Comparison of ENCODE assay signal across 11 cellular contexts in the genomic region with DNA sequence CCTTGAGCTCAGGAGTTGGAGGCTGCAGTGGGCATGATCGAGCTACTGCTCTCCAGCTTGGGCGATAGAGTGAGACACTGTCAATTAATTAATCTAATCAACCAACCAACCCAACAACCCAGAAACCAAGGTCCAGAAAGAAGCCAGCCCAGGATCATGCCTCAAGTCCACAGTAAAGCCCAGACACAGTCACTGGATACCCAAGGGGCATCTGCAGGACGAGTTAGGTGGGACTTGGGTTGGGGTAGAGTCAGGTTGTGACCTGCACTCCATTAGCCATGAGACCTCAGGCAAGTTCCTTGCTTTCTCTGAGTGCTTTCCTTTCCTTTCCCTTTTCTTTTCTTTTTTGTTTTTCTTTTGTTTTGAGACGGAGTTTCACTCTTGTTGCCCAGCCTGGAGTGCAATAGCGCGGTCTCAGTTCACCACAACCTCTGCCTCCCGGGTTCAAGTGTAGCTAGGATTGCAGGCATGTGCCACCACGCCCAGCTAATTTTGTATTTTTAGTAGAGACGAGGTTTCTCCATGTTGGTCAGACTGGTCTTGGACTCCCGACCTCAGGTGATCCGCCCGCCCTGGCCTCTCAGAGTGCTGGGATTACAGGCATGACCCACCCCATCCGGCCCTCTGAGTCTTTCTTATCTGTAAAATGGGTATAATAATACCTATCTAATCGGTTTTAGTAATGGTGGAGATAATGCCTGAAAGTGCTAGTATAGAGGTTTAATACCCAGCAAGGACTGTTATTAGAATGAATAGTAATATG. TPM values are rescaled to one million over a fixed set of nuclear protein-coding genes. Genes with fewer than 3 reads are reported as not detected.
DNase-seq lines count a peak whose midpoint lies in the region; ATAC-seq, FAIRE-seq and TF ChIP-seq lines count a peak whose summit lies in the region.
"Had no signal": no experiment of that assay in that cellular context is flagged by ENCODE, and none has a peak within 500 bp of the region (broad histone marks: within the 10 kb centered on the region; RNA-seq: fewer than 3 reads in every experiment).

No MANE protein-coding gene starts in this region.

- H3K4me1 ChIP-seq in PC-9 (replicated peaks; ENCODE audit: insufficient read depth), result no peaks in the 10 kb centered on the region
- peaks cover 5% of the 10 kb centered on the region for H3K4me1 ChIP-seq in endothelial cell of umbilical vein (ENCODE audit: control insufficient read depth, extremely low read depth, insufficient read depth, low read length)

- DNase-seq in activated T-cell treated with anti-CD3 and anti-CD28 coated beads, Interleukin-2, amount 50 U/mL, for 24 hours, result no peak
- no peak for DNase-seq in activated T-cell treated with anti-CD3 and anti-CD28 coated beads, Interleukin-2, amount 50 U/mL, for 1 hour
- DNase-seq in PC-9 (no peak), endothelial cell of umbilical vein (ENCODE audit: low read depth, low spot score) (no peak), HuH-7 (ENCODE audit: low spot score) (no peak)
- DNase-seq in stimulated activated effector memory CD8-positive, alpha-beta T cell treated with anti-CD3 and anti-CD28 coated beads, Interleukin-12 subunit alpha, Interleukin-12 subunit beta, amount 100 ng/mL, for 72 hours (ENCODE audit: low spot score in 2 of 2), result no peak
- DNase-seq: amniotic stem cell; stimulated activated CD4-positive, alpha-beta T cell treated with anti-CD3 and anti-CD28 coated beads, Interleukin-2, amount 100 ng/mL, for 24 hours had no signal

- POLR2A ChIA-PET in PC-9 (lab: Charles Lee; ENCODE audit: unreplicated experiment) (no interaction called here), endothelial cell of umbilical vein (lab: Charles Lee) (no interaction called here)

- TF ChIP-seq POLR2A in endothelial cell of umbilical vein (IDR thresholded peaks at IDR 0.05; ENCODE audit: low read depth, low read length), result no peak

- H3K9me2 ChIP-seq in PC-9 (ENCODE audit: insufficient read depth), result no peaks in the 10 kb centered on the region

- dilution Hi-C loops in endothelial cell of umbilical vein (cut with MboI; ENCODE audit: extremely low pct_ligation_motif_present, low sequenced_read_pairs), result no loop called here

- no peak for ATAC-seq in stimulated activated effector memory CD8-positive, alpha-beta T cell treated with anti-CD3 and anti-CD28 coated beads, Interleukin-12 subunit alpha, Interleukin-12 subunit beta, amount 100 ng/mL, for 72 hours
- no peak for ATAC-seq in SK-N-SH treated with all-trans-retinoic acid at 6 μM for 48 hours
- ATAC-seq in GM18907 (IDR thresholded peaks at IDR 0.05; ENCODE audit: unreplicated experiment), result no peak

- H3K27me3 ChIP-seq in PC-9 (ENCODE audit: insufficient read depth, low read depth), result no peaks in the 10 kb centered on the region
- no peaks in the 10 kb centered on the region for H3K27me3 ChIP-seq in endothelial cell of umbilical vein (ENCODE audit: control insufficient read depth in 2 of 2, insufficient read depth in 2 of 2, low read length in 2 of 2)

- H3K79me2 ChIP-seq in PC-9 (ENCODE audit: low read depth) (peaks cover 10% of the 10 kb centered on the region), endothelial cell of umbilical vein (ENCODE audit: control insufficient read depth, insufficient read depth, low read length) (peaks cover 10% of the 10 kb centered on the region)

- peaks cover 18% of the 10 kb centered on the region for H3K36me3 Mint-ChIP-seq in activated T-cell treated with anti-CD3 and anti-CD28 coated beads, Interleukin-2, amount 50 U/mL, for 24 hours (ENCODE audit: low read depth)
- H3K36me3 Mint-ChIP-seq in stimulated activated effector memory CD8-positive, alpha-beta T cell treated with anti-CD3 and anti-CD28 coated beads, Interleukin-12 subunit alpha, Interleukin-12 subunit beta, amount 100 ng/mL, for 72 hours, result no peaks in the 10 kb centered on the region

- TF ChIP-seq CTCF in PC-9 (conservative IDR thresholded peaks at IDR 0.05) (no peak), endothelial cell of umbilical vein (IDR thresholded peaks at IDR 0.05; ENCODE audit: extremely low read depth in 1 of 2, insufficient read depth in 1 of 2, low read depth in 1 of 2, low read length in 2 of 2) (no peak)

- H3K9me3 ChIP-seq in PC-9 (ENCODE audit: insufficient read depth, low read depth), result no peaks in the 10 kb centered on the region
- H3K9me3 ChIP-seq in endothelial cell of umbilical vein (replicated peaks; ENCODE audit: control insufficient read depth, insufficient read depth, low read length), result no peaks in the 10 kb centered on the region
- H3K9me3 ChIP-seq: neutrophil had no signal

- peaks cover 20% of the 10 kb centered on the region; the same call in 1 of the 2 replicates for H3F3A ChIP-seq in PC-9 (ENCODE audit: insufficient read depth, low read depth)

- H3K4me1 Mint-ChIP-seq in activated T-cell treated with anti-CD3 and anti-CD28 coated beads, Interleukin-2, amount 50 U/mL, for 24 hours (ENCODE audit: low read depth), result peaks cover 25% of the 10 kb centered on the region
- H3K4me1 Mint-ChIP-seq in stimulated activated effector memory CD8-positive, alpha-beta T cell treated with anti-CD3 and anti-CD28 coated beads, Interleukin-12 subunit alpha, Interleukin-12 subunit beta, amount 100 ng/mL, for 72 hours, result peaks cover 19% of the 10 kb centered on the region

- H3K9me1 ChIP-seq in endothelial cell of umbilical vein (replicated peaks; ENCODE audit: control insufficient read depth, extremely low read depth, insufficient read depth, low read length), result no peaks in the 10 kb centered on the region

- peak overlapping the region; percentile 6 for H3K4me3 Mint-ChIP-seq in activated T-cell treated with anti-CD3 and anti-CD28 coated beads, Interleukin-2, amount 50 U/mL, for 24 hours
- H3K4me3 Mint-ChIP-seq in stimulated activated effector memory CD8-positive, alpha-beta T cell treated with anti-CD3 and anti-CD28 coated beads, Interleukin-12 subunit alpha, Interleukin-12 subunit beta, amount 100 ng/mL, for 72 hours, result peak overlapping the region; percentile 34

- intact Hi-C loops in PC-9 (cut with micrococcal nuclease; ENCODE audit: unreplicated experiment) (no loop called here), endothelial cell of umbilical vein (cut with micrococcal nuclease) (no loop called here)

- H3K27ac ChIP-seq in PC-9 (no peak overlapping the region), endothelial cell of umbilical vein (ENCODE audit: insufficient read depth, low read depth, low read length) (no peak overlapping the region)
- H3K27ac ChIP-seq: neutrophil had no signal

- H3K36me3 ChIP-seq in PC-9 (ENCODE audit: low read depth) (no peaks in the 10 kb centered on the region), endothelial cell of umbilical vein (ENCODE audit: control insufficient read depth in 2 of 2, extremely low read depth in 1 of 2, insufficient read depth in 2 of 2, low read length in 2 of 2) (no peaks in the 10 kb centered on the region)

- H3K4me3 ChIP-seq in PC-9 (no peak overlapping the region), endothelial cell of umbilical vein (replicated peaks in 1 of 3; ENCODE audit: insufficient read depth in 1 of 3, low read depth in 1 of 3, low read length in 3 of 3) (no peak overlapping the region)

- no peaks in the 10 kb centered on the region for H3K27me3 Mint-ChIP-seq in activated T-cell treated with anti-CD3 and anti-CD28 coated beads, Interleukin-2, amount 50 U/mL, for 24 hours

- CTCF ChIA-PET in PC-9 (lab: Charles Lee), result interaction anchor here (1.6 kb wide), 1 partner anchor 17 kb away, joined by 4 read pairs; no protein-coding TSS in a partner anchor
- CTCF ChIA-PET in endothelial cell of umbilical vein (lab: Charles Lee), result interaction anchor here (0.8 to 1.3 kb wide), 4 partner anchors 9 to 130 kb away, joined by 3 read pairs; no protein-coding TSS in a partner anchor

- no peak overlapping the region for H3K27ac Mint-ChIP-seq in activated T-cell treated with anti-CD3 and anti-CD28 coated beads, Interleukin-2, amount 50 U/mL, for 24 hours
- no peak overlapping the region for H3K27ac Mint-ChIP-seq in stimulated activated effector memory CD8-positive, alpha-beta T cell treated with anti-CD3 and anti-CD28 coated beads, Interleukin-12 subunit alpha, Interleukin-12 subunit beta, amount 100 ng/mL, for 72 hours

- no peaks in the 10 kb centered on the region for H3K9me3 Mint-ChIP-seq in activated T-cell treated with anti-CD3 and anti-CD28 coated beads, Interleukin-2, amount 50 U/mL, for 24 hours
- no peaks in the 10 kb centered on the region for H3K9me3 Mint-ChIP-seq in stimulated activated effector memory CD8-positive, alpha-beta T cell treated with anti-CD3 and anti-CD28 coated beads, Interleukin-12 subunit alpha, Interleukin-12 subunit beta, amount 100 ng/mL, for 72 hours

- H4K20me1 ChIP-seq in PC-9 (ENCODE audit: insufficient read depth) (no peaks in the 10 kb centered on the region), endothelial cell of umbilical vein (replicated peaks; ENCODE audit: control insufficient read depth, extremely low read depth, insufficient read depth, low read length) (no peaks in the 10 kb centered on the region)

- H3K4me2 ChIP-seq in PC-9, result peak overlapping the region; percentile 40; the same call in 1 of the 2 replicates
- peak overlapping the region; percentile 42 for H3K4me2 ChIP-seq in endothelial cell of umbilical vein (ENCODE audit: insufficient read depth, low read length)

- BruUV-seq in PC-9 (replicated peaks; lab: Mats Ljungman, UMichigan), result no TSS peak
- BruUV-seq in endothelial cell of umbilical vein (replicated peaks; lab: Mats Ljungman, UMichigan), result no TSS peak

- no peak overlapping the region for H2AFZ ChIP-seq in PC-9
- H2AFZ ChIP-seq in endothelial cell of umbilical vein (ENCODE audit: low read depth, low read length), result no peak overlapping the region

- no peak for FAIRE-seq in endothelial cell of umbilical vein (lab: Jason Lieb, UNC)

- H3K9ac ChIP-seq in endothelial cell of umbilical vein (replicated peaks; ENCODE audit: extremely low read depth, insufficient read depth, low read length), result no peak overlapping the region

RNA-seq across cellular contexts. Expression of gene HSD17B1, which starts 3.5 kb away (rescaled TPM):
- total RNA-seq in PC-9 (2021) (0.90 and 1.3 TPM in 2 replicates), endothelial cell of umbilical vein (0.62 and 1.0 TPM in 2 replicates)
- 0.22 and 0.41 TPM in 2 replicates for polyA plus RNA-seq in endothelial cell of umbilical vein
- polyA plus RNA-seq in endothelial cell of umbilical vein (2011; cell fraction: cytosol; rRNA removed), result 0.05 and 0.20 TPM in 2 replicates
- polyA plus RNA-seq in endothelial cell of umbilical vein (2011; cell fraction: nucleus; rRNA removed), result 0.59 and 0.63 TPM in 2 replicates
- 1.0 and 1.2 TPM in 2 replicates for polyA plus RNA-seq in endothelial cell of umbilical vein (2012)
- 0.17 and 0.19 TPM in 2 replicates for polyA minus RNA-seq in endothelial cell of umbilical vein
- 1.0 TPM for polyA minus RNA-seq in endothelial cell of umbilical vein (2011; cell fraction: cytosol; rRNA and poly(A)+ RNA removed)
- 0.43 and 0.77 TPM in 2 replicates for polyA minus RNA-seq in endothelial cell of umbilical vein (2011; cell fraction: nucleus; rRNA and poly(A)+ RNA removed)

RNA-seq across cellular contexts. Expression of gene COASY, which starts 12.8 kb away (rescaled TPM):
- total RNA-seq in PC-9 (2021) (133 and 152 TPM in 2 replicates), endothelial cell of umbilical vein (69.2 and 77.7 TPM in 2 replicates)
- 39.6 and 52.6 TPM in 2 replicates for polyA plus RNA-seq in endothelial cell of umbilical vein
- 36.3 and 42.7 TPM in 2 replicates for polyA plus RNA-seq in endothelial cell of umbilical vein (2011; cell fraction: cytosol; rRNA removed)
- polyA plus RNA-seq in endothelial cell of umbilical vein (2011; cell fraction: nucleus; rRNA removed), result 78.2 and 90.7 TPM in 2 replicates
- polyA plus RNA-seq in endothelial cell of umbilical vein (2012), result 63.2 and 68.4 TPM in 2 replicates
- polyA minus RNA-seq in endothelial cell of umbilical vein, result 26.1 and 32.6 TPM in 2 replicates
- 56.5 TPM for polyA minus RNA-seq in endothelial cell of umbilical vein (2011; cell fraction: cytosol; rRNA and poly(A)+ RNA removed)
- polyA minus RNA-seq in endothelial cell of umbilical vein (2011; cell fraction: nucleus; rRNA and poly(A)+ RNA removed), result 21.0 and 25.9 TPM in 2 replicates

RNA-seq across cellular contexts. Expression of gene NAGLU, which starts 13.1 kb away (rescaled TPM):
- 18.2 and 20.6 TPM in 2 replicates for total RNA-seq in PC-9 (2021)
- total RNA-seq in endothelial cell of umbilical vein, result 40.2 and 50.2 TPM in 2 replicates
- 54.2 and 66.8 TPM in 2 replicates for polyA plus RNA-seq in endothelial cell of umbilical vein
- polyA plus RNA-seq in endothelial cell of umbilical vein (2011; cell fraction: cytosol; rRNA removed), result 22.6 and 31.6 TPM in 2 replicates
- 70.4 and 73.2 TPM in 2 replicates for polyA plus RNA-seq in endothelial cell of umbilical vein (2011; cell fraction: nucleus; rRNA removed)
- 23.1 and 31.3 TPM in 2 replicates for polyA plus RNA-seq in endothelial cell of umbilical vein (2012)
- 21.5 and 21.8 TPM in 2 replicates for polyA minus RNA-seq in endothelial cell of umbilical vein
- polyA minus RNA-seq in endothelial cell of umbilical vein (2011; cell fraction: cytosol; rRNA and poly(A)+ RNA removed), result 7.8 TPM
- polyA minus RNA-seq in endothelial cell of umbilical vein (2011; cell fraction: nucleus; rRNA and poly(A)+ RNA removed), result 22.9 and 30.1 TPM in 2 replicates

RNA-seq across cellular contexts. Expression of gene MLX, which starts 17.7 kb away (rescaled TPM):
- total RNA-seq in PC-9 (2021), result 20.0 and 26.0 TPM in 2 replicates
- 40.3 and 40.9 TPM in 2 replicates for total RNA-seq in endothelial cell of umbilical vein
- 41.1 and 42.7 TPM in 2 replicates for polyA plus RNA-seq in endothelial cell of umbilical vein
- 35.7 and 37.7 TPM in 2 replicates for polyA plus RNA-seq in endothelial cell of umbilical vein (2011; cell fraction: cytosol; rRNA removed)
- polyA plus RNA-seq in endothelial cell of umbilical vein (2011; cell fraction: nucleus; rRNA removed), result 56.9 and 63.0 TPM in 2 replicates
- 37.4 and 41.4 TPM in 2 replicates for polyA plus RNA-seq in endothelial cell of umbilical vein (2012)
- 40.5 and 41.3 TPM in 2 replicates for polyA minus RNA-seq in endothelial cell of umbilical vein
- polyA minus RNA-seq in endothelial cell of umbilical vein (2011; cell fraction: cytosol; rRNA and poly(A)+ RNA removed), result 22.4 TPM
- 13.4 and 18.8 TPM in 2 replicates for polyA minus RNA-seq in endothelial cell of umbilical vein (2011; cell fraction: nucleus; rRNA and poly(A)+ RNA removed)

RNA-seq across cellular contexts. Expression of gene PSMC3IP, which starts 28.4 kb away (rescaled TPM):
- total RNA-seq in PC-9 (2021) (10.2 and 13.4 TPM in 2 replicates), endothelial cell of umbilical vein (19.3 and 20.8 TPM in 2 replicates)
- 5.5 and 5.9 TPM in 2 replicates for polyA plus RNA-seq in endothelial cell of umbilical vein
- polyA plus RNA-seq in endothelial cell of umbilical vein (2011; cell fraction: cytosol; rRNA removed), result 9.0 and 10.6 TPM in 2 replicates
- polyA plus RNA-seq in endothelial cell of umbilical vein (2011; cell fraction: nucleus; rRNA removed), result 20.8 and 34.7 TPM in 2 replicates
- 6.3 and 10.9 TPM in 2 replicates for polyA plus RNA-seq in endothelial cell of umbilical vein (2012)
- polyA minus RNA-seq in endothelial cell of umbilical vein, result 4.9 and 5.2 TPM in 2 replicates
- 14.0 TPM for polyA minus RNA-seq in endothelial cell of umbilical vein (2011; cell fraction: cytosol; rRNA and poly(A)+ RNA removed)
- polyA minus RNA-seq in endothelial cell of umbilical vein (2011; cell fraction: nucleus; rRNA and poly(A)+ RNA removed), result 7.5 and 9.7 TPM in 2 replicates
